In the genomic region with DNA sequence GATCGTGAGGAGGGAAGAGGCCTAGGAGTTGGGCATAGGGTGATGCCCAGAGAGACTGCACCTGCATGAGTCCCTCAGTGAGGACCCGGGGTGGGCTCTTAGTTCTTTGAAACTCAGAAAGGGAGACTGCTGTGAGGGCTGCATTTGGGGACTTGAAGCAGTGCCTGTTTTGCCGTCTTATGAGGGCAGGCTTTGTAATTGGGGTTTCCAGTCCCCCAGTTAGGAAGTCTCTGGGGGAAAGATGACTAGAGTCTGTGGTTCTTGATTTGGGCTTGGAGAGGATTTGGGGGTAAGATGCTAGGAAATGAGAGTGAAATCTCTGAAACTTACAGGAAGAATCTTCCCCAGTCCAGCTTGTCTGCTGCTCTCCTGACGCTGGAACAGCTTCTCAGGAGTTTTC, we compare ENCODE assay signal across 12 cellular contexts.
DNase-seq lines count a peak whose midpoint lies in the region; ATAC-seq and TF ChIP-seq lines count a peak whose summit lies in the region.
"Had no signal": no experiment of that assay in that cellular context is flagged by ENCODE, and none has a peak within 500 bp of the region (broad histone marks: within the 10 kb centered on the region; RNA-seq: fewer than 3 reads in every experiment).

No MANE protein-coding gene starts in this region.

- no peaks in the 10 kb centered on the region for H3K9me3 ChIP-seq in smooth muscle cell (replicated peaks; ENCODE audit: low read depth)

- H3K27me3 ChIP-seq in brain microvascular endothelial cell (replicated peaks): no peaks in the 10 kb centered on the region
- H3K27me3 ChIP-seq in smooth muscle cell (ENCODE audit: low read depth): no peaks in the 10 kb centered on the region

- H3K4me3 ChIP-seq in brain microvascular endothelial cell (ENCODE audit: low read depth, low read length) (no peak overlapping the region), smooth muscle cell (no peak overlapping the region)

- DNase-seq in brain microvascular endothelial cell: no peak
- DNase-seq in smooth muscle cell (lab: John Stamatoyannopoulos, UW; ENCODE audit: unreplicated experiment): no peak
- no peak for DNase-seq in naive thymus-derived CD8-positive, alpha-beta T cell
- DNase-seq: activated naive CD4-positive, alpha-beta T cell; GF-D8; kidney; NCI-H1092 treated with DMSO at 0.1 percent for 48 hours; NCI-H2227 treated with DMSO at 0.1 percent for 48 hours had no signal

- H3K36me3 ChIP-seq in brain microvascular endothelial cell (replicated peaks) (no peaks in the 10 kb centered on the region), smooth muscle cell (ENCODE audit: low read depth) (no peaks in the 10 kb centered on the region)

- H2AFZ ChIP-seq in smooth muscle cell (ENCODE audit: low read depth): no peak overlapping the region

- ATAC-seq in GM19452 (IDR thresholded peaks at IDR 0.05; ENCODE audit: unreplicated experiment) (peak; percentile 8), HG03097 (IDR thresholded peaks at IDR 0.05; ENCODE audit: low FRiP score, unreplicated experiment) (no peak), HG03108 (IDR thresholded peaks at IDR 0.05; ENCODE audit: unreplicated experiment) (no peak)
- no peak for ATAC-seq in naive thymus-derived CD8-positive, alpha-beta T cell

- POLR2A ChIA-PET in naive thymus-derived CD8-positive, alpha-beta T cell (lab: Charles Lee): interaction anchor here (0.7 to 1.9 kb wide), 6 partner anchors 12 to 119 kb away, joined by 3 to 7 read pairs (median 4); no protein-coding TSS in a partner anchor

- WGBS in smooth muscle cell (ENCODE audit: low lambda C conversion rate): 88% methylated on average over 4 of the region's 4 CpGs

- no peaks in the 10 kb centered on the region for H4K20me1 ChIP-seq in smooth muscle cell (ENCODE audit: low read depth)

- H3K79me2 ChIP-seq in smooth muscle cell (ENCODE audit: low read depth): no peaks in the 10 kb centered on the region

- H3K36me3 Mint-ChIP-seq in IgD-negative memory B cell: peaks cover 4% of the 10 kb centered on the region
- peaks cover 0 to 2% (median 1%) of the 10 kb centered on the region in 3 donors for H3K36me3 Mint-ChIP-seq in naive thymus-derived CD8-positive, alpha-beta T cell

- peak overlapping the region in 2 of 3 donors; percentile 67 to 83 for H3K27ac Mint-ChIP-seq in IgD-negative memory B cell
- H3K27ac Mint-ChIP-seq in naive thymus-derived CD8-positive, alpha-beta T cell: peak overlapping the region in 1 of 10 donors; percentile 79

- H3K27me3 Mint-ChIP-seq in IgD-negative memory B cell: no peaks in the 10 kb centered on the region
- H3K27me3 Mint-ChIP-seq in naive thymus-derived CD8-positive, alpha-beta T cell: no peaks in the 10 kb centered on the region

- peaks cover 3% of the 10 kb centered on the region for H3K4me1 ChIP-seq in smooth muscle cell (ENCODE audit: low read depth)

- in situ Hi-C loops in brain microvascular endothelial cell (cut with HindIII; ENCODE audit: low pct_ligation_motif_present, low sequenced_read_pairs): loop anchor here (25.0 kb wide), 1 partner anchor 130 kb away; a partner anchor contains a TSS

- H3K27ac ChIP-seq in brain microvascular endothelial cell (peak overlapping the region; percentile 22), smooth muscle cell (ENCODE audit: low read depth) (peak overlapping the region; percentile 79)

- TF ChIP-seq CTCF in brain microvascular endothelial cell (IDR thresholded peaks at IDR 0.05; ENCODE audit: low read depth, low read length, missing control alignments): no peak
- TF ChIP-seq CTCF in smooth muscle cell (IDR thresholded peaks at IDR 0.05; ENCODE audit: borderline replicate concordance, insufficient read depth, poor library complexity, severe bottlenecking): no peak

- no peaks in the 10 kb centered on the region for H3K9me3 Mint-ChIP-seq in IgD-negative memory B cell
- no peaks in the 10 kb centered on the region for H3K9me3 Mint-ChIP-seq in naive thymus-derived CD8-positive, alpha-beta T cell

- peak overlapping the region; percentile 8 for H3K4me2 ChIP-seq in smooth muscle cell

- H3K4me3 Mint-ChIP-seq in IgD-negative memory B cell: peak overlapping the region in 2 of 4 donors; percentile 32 to 37
- no peak overlapping the region for H3K4me3 Mint-ChIP-seq in naive thymus-derived CD8-positive, alpha-beta T cell

- H3F3A ChIP-seq in smooth muscle cell (ENCODE audit: low read depth): peaks cover 20% of the 10 kb centered on the region

- peak overlapping the region; percentile 37 for H3K9ac ChIP-seq in smooth muscle cell (ENCODE audit: low read depth)

- H3K4me1 Mint-ChIP-seq in IgD-negative memory B cell: peaks cover 12 to 40% (median 23%) of the 10 kb centered on the region in 3 donors
- H3K4me1 Mint-ChIP-seq in naive thymus-derived CD8-positive, alpha-beta T cell: peaks cover 4 to 16% (median 11%) of the 10 kb centered on the region in 4 donors
